ENCODE assay signal across 13 cellular contexts in the genomic region with DNA sequence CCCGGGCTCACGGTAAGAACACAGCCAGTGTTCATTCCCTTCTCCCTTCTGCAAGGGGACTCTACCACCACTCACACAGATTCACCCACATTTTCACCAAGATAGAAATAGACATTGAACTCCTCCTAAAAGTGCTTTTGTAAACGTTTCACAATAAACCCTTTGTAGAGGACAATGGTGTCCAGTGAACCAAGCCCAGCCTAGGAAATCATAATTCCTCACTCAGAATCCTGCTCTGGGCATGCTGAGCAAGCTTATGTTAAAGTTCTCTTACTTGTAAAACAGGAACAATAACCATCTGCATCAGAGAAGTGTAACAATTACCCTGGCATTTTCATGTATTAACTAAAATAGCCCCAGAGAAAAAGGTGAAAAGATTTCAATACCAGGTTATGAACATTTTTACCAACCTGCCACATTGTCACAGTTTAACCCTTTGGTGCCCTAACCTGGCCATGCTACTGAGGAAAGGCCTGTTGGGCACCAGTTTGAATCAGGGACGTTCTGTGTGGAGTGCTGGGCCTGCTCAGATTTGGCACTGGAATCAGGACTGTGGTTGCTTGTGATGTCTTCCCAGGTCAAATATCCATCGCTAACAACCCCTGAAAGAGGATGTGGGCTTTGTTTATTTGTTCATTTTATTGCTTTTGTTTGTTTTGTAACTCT. TPM values are rescaled to one million over a fixed set of nuclear protein-coding genes. Genes with fewer than 3 reads are reported as not detected.
DNase-seq lines count a peak whose midpoint lies in the region; ATAC-seq, FAIRE-seq and TF ChIP-seq lines count a peak whose summit lies in the region.
"Had no signal": no experiment of that assay in that cellular context is flagged by ENCODE, and none has a peak within 500 bp of the region (broad histone marks: within the 10 kb centered on the region; RNA-seq: fewer than 3 reads in every experiment).

No MANE protein-coding gene starts in this region.

- H4K8ac ChIP-seq in H1 (ENCODE audit: extremely low read depth, insufficient read depth, low read length), result no peak overlapping the region
- H4K8ac ChIP-seq in neuronal stem cell (ENCODE audit: low read depth, low read length), result no peak overlapping the region

- H2BK12ac ChIP-seq in H1 (ENCODE audit: low read depth, low read length) (no peak overlapping the region), neuronal stem cell (ENCODE audit: low read length) (no peak overlapping the region)

- no peaks in the 10 kb centered on the region for H3K9me3 ChIP-seq in PC-3 (ENCODE audit: low read length)
- H3K9me3 ChIP-seq in H1 (ENCODE audit: insufficient read depth in 2 of 2, low read depth in 1 of 2, low read length in 1 of 2), result no peaks in the 10 kb centered on the region
- H3K9me3 ChIP-seq in neuronal stem cell (replicated peaks in 1 of 2; ENCODE audit: control insufficient read depth in 2 of 2, insufficient read depth in 1 of 2, low read depth in 1 of 2, low read length in 2 of 2), result no peaks in the 10 kb centered on the region
- H3K9me3 ChIP-seq in vagina, result no peaks in the 10 kb centered on the region
- H3K9me3 ChIP-seq: BLaER1 treated with 17β-estradiol and CSF1 and Interleukin-3, amounts not matched to agents 10 nM and 100 nM; neutrophil; transverse colon had no signal

- TF ChIP-seq POLR2A in H1 (IDR thresholded peaks at IDR 0.05; ENCODE audit: control extremely low read depth in 1 of 2, low read depth in 2 of 2, low read length in 2 of 2), result no peak
- TF ChIP-seq POLR2A in vagina (IDR thresholded peaks at IDR 0.05), result no peak

- H2AFZ ChIP-seq in PC-3 (ENCODE audit: low read length), result 0 out of 2 replicates have a peak overlapping the region, but pooled peaks have one; percentile 11
- peak overlapping the region; percentile 36; the same call in 1 of the 2 replicates for H2AFZ ChIP-seq in H1 (ENCODE audit: low read length)
- H2AFZ ChIP-seq in neuronal stem cell (ENCODE audit: low read length), result peak overlapping the region; percentile 50

- no peak overlapping the region for H3K4me3 ChIP-seq in PC-3 (ENCODE audit: low read length)
- H3K4me3 ChIP-seq in H1 (ENCODE audit: extremely low read depth in 1 of 4, insufficient read depth in 2 of 4, low read depth in 3 of 4, low read length in 4 of 4), result no peak overlapping the region
- no peak overlapping the region for H3K4me3 ChIP-seq in neuronal stem cell (ENCODE audit: low read length in 2 of 2)
- no peak overlapping the region for H3K4me3 ChIP-seq in vagina
- H3K4me3 ChIP-seq: BLaER1 treated with 17β-estradiol and CSF1 and Interleukin-3, amounts not matched to agents 10 nM and 100 nM; coronary artery; transverse colon had no signal

- no peak for TF ChIP-seq EP300 in H1 (IDR thresholded peaks at IDR 0.05; ENCODE audit: borderline replicate concordance in 1 of 2, low read depth in 2 of 2, low read length in 2 of 2)

- DNase-seq in COLO829 (ENCODE audit: low spot score) (peak; percentile 45), PC-3 (no peak), H1 (ENCODE audit: low read depth in 1 of 2, low spot score in 2 of 2) (no peak), neuronal stem cell (ENCODE audit: low spot score) (no peak), HuH-7 (ENCODE audit: low spot score) (no peak), vagina (ENCODE audit: extremely low spot score in 2 of 2) (no peak)
- DNase-seq: amniotic stem cell, transverse colon had no signal

- no peak overlapping the region for H3K4ac ChIP-seq in H1 (replicated peaks; ENCODE audit: insufficient read length, low read depth, low read length)
- H3K4ac ChIP-seq in neuronal stem cell (ENCODE audit: low read length), result no peak overlapping the region

- no peaks in the 10 kb centered on the region for H3F3A ChIP-seq in PC-3 (ENCODE audit: low read length, unreplicated experiment)

- H2BK20ac ChIP-seq in H1 (ENCODE audit: low read length), result no peak overlapping the region

- no peaks in the 10 kb centered on the region for H3K36me3 ChIP-seq in PC-3 (ENCODE audit: low read depth, low read length)
- H3K36me3 ChIP-seq in H1 (ENCODE audit: control insufficient read depth in 2 of 4, insufficient read depth in 4 of 4, low read length in 3 of 4), result no peaks in the 10 kb centered on the region
- H3K36me3 ChIP-seq in neuronal stem cell (replicated peaks in 1 of 2; ENCODE audit: control insufficient read depth in 2 of 2, insufficient read depth in 2 of 2, low read length in 2 of 2), result no peaks in the 10 kb centered on the region
- no peaks in the 10 kb centered on the region for H3K36me3 ChIP-seq in vagina
- H3K36me3 ChIP-seq: BLaER1 treated with 17β-estradiol and CSF1 and Interleukin-3, amounts not matched to agents 10 nM and 100 nM; neutrophil; transverse colon had no signal

- H3K14ac ChIP-seq in H1 (ENCODE audit: insufficient read length) (no peak overlapping the region), neuronal stem cell (ENCODE audit: low read length) (no peak overlapping the region)

- H3K79me1 ChIP-seq in H1 (ENCODE audit: low read depth, low read length) (no peaks in the 10 kb centered on the region), neuronal stem cell (ENCODE audit: low read depth, low read length) (no peaks in the 10 kb centered on the region)

- H3K23ac ChIP-seq in H1 (ENCODE audit: insufficient read length) (no peak overlapping the region), neuronal stem cell (ENCODE audit: low read depth, low read length, poor library complexity) (no peak overlapping the region)

- H2AK5ac ChIP-seq in H1 (ENCODE audit: low read depth, low read length) (no peak overlapping the region), neuronal stem cell (ENCODE audit: low read depth, low read length) (no peak overlapping the region)

- H3K79me2 ChIP-seq in PC-3 (ENCODE audit: low read length), result no peaks in the 10 kb centered on the region
- H3K79me2 ChIP-seq in H1 (ENCODE audit: control insufficient read depth in 1 of 2, insufficient read depth in 2 of 2, low read length in 2 of 2), result no peaks in the 10 kb centered on the region

- H2BK5ac ChIP-seq in H1 (ENCODE audit: low read depth, low read length), result no peak overlapping the region
- H2BK5ac ChIP-seq in neuronal stem cell (ENCODE audit: low read length), result no peak overlapping the region

- POLR2A ChIA-PET in PC-3 (lab: Charles Lee; ENCODE audit: unreplicated experiment) (no interaction called here), H1 (lab: Charles Lee; ENCODE audit: partially characterized antibody) (interaction anchor here (1.3 kb wide), 1 partner anchor 23 kb away, joined by 3 read pairs; no protein-coding TSS in a partner anchor)

- no peaks in the 10 kb centered on the region for H3K23me2 ChIP-seq in H1 (ENCODE audit: low read depth, low read length)

- intact Hi-C loops in PC-3 (cut with micrococcal nuclease), result no loop called here
- intact Hi-C loops in vagina (cut with DNase I), result no loop called here

- no peak overlapping the region for H3K9ac ChIP-seq in PC-3 (ENCODE audit: low read length)
- H3K9ac ChIP-seq in H1 (replicated peaks in 1 of 4; ENCODE audit: extremely low read depth in 1 of 4, low read depth in 3 of 4, low read length in 3 of 4), result no peak overlapping the region
- no peak overlapping the region for H3K9ac ChIP-seq in neuronal stem cell (ENCODE audit: low read depth, low read length, poor library complexity)

- no peak overlapping the region for H4K5ac ChIP-seq in H1 (ENCODE audit: insufficient read length, low read depth, low read length)

- TF ChIP-seq CTCF in PC-3 (conservative IDR thresholded peaks at IDR 0.05; ENCODE audit: low read depth, low read length), result no peak
- no peak for TF ChIP-seq CTCF in H1 (IDR thresholded peaks at IDR 0.05; ENCODE audit: control extremely low read depth in 1 of 3, insufficient read depth in 1 of 3, low read depth in 1 of 3, low read length in 3 of 3)
- TF ChIP-seq CTCF in vagina (IDR thresholded peaks at IDR 0.05), result no peak

- H3K18ac ChIP-seq in H1 (ENCODE audit: extremely low read depth, low read length), result no peak overlapping the region
- H3K18ac ChIP-seq in neuronal stem cell (ENCODE audit: low read length), result no peak overlapping the region

- H2BK120ac ChIP-seq in H1 (replicated peaks; ENCODE audit: low read depth, low read length) (no peak overlapping the region), neuronal stem cell (ENCODE audit: low read depth, low read length) (no peak overlapping the region)

- no peak overlapping the region for H4K91ac ChIP-seq in H1 (replicated peaks; ENCODE audit: insufficient read length, low read length)
- no peak overlapping the region for H4K91ac ChIP-seq in neuronal stem cell (ENCODE audit: low read depth, low read length, poor library complexity)

- ATAC-seq in PC-3 (peak; percentile 50), GM18520 (IDR thresholded peaks at IDR 0.05; ENCODE audit: unreplicated experiment) (no peak)

- H3K56ac ChIP-seq in H1 (replicated peaks; ENCODE audit: insufficient read length, low read depth, low read length), result no peak overlapping the region

- H3K27ac ChIP-seq in PC-3 (ENCODE audit: low read length), result no peak overlapping the region
- no peak overlapping the region for H3K27ac ChIP-seq in H1 (ENCODE audit: low read depth, low read length)
- H3K27ac ChIP-seq in neuronal stem cell (replicated peaks; ENCODE audit: low read length), result no peak overlapping the region
- no peak overlapping the region for H3K27ac ChIP-seq in vagina
- H3K27ac ChIP-seq: neutrophil, transverse colon had no signal

- H3K4me2 ChIP-seq in PC-3 (ENCODE audit: low read length), result no peak overlapping the region
- H3K4me2 ChIP-seq in H1 (ENCODE audit: insufficient read depth in 1 of 2, low read depth in 2 of 2, low read length in 2 of 2), result no peak overlapping the region
- H3K4me2 ChIP-seq in neuronal stem cell (ENCODE audit: insufficient read depth, low read length, poor library complexity, severe bottlenecking), result no peak overlapping the region

- H3K27me3 ChIP-seq in PC-3 (ENCODE audit: low read length) (no peaks in the 10 kb centered on the region), H1 (replicated peaks in 1 of 4; ENCODE audit: control insufficient read depth in 3 of 4, extremely low read depth in 1 of 4, insufficient read depth in 3 of 4, low read length in 3 of 4) (no peaks in the 10 kb centered on the region), neuronal stem cell (ENCODE audit: control insufficient read depth in 3 of 3, insufficient read depth in 3 of 3, low read depth in 1 of 3, low read length in 3 of 3) (no peaks in the 10 kb centered on the region), vagina (no peaks in the 10 kb centered on the region)
- H3K27me3 ChIP-seq: BLaER1 treated with 17β-estradiol and CSF1 and Interleukin-3, amounts not matched to agents 10 nM and 100 nM; neutrophil; transverse colon had no signal

- no peak for TF ChIP-seq RAD21 in H1 (IDR thresholded peaks at IDR 0.05 in 1 of 2, conservative IDR thresholded peaks at IDR 0.05 in 1 of 2; ENCODE audit: low read depth in 2 of 2, low read length in 2 of 2)

- H4K20me1 ChIP-seq in PC-3 (ENCODE audit: low read length), result no peaks in the 10 kb centered on the region
- H4K20me1 ChIP-seq in H1 (replicated peaks in 1 of 2; ENCODE audit: control insufficient read depth in 1 of 2, insufficient read depth in 2 of 2, low read length in 2 of 2), result no peaks in the 10 kb centered on the region
- H4K20me1 ChIP-seq: BLaER1 treated with 17β-estradiol and CSF1 and Interleukin-3, amounts not matched to agents 10 nM and 100 nM had no signal

- H3K4me1 ChIP-seq in PC-3 (ENCODE audit: insufficient read depth, low read length), result peaks cover 4% of the 10 kb centered on the region; the same call in 1 of the 2 replicates
- H3K4me1 ChIP-seq in H1 (replicated peaks in 1 of 4; ENCODE audit: control insufficient read depth in 3 of 4, insufficient read depth in 4 of 4, low read length in 3 of 4), result no peaks in the 10 kb centered on the region
- peaks cover 1 to 4% of the 10 kb centered on the region in 2 donors for H3K4me1 ChIP-seq in neuronal stem cell (ENCODE audit: control insufficient read depth in 2 of 2, insufficient read depth in 1 of 2, low read depth in 1 of 2, low read length in 2 of 2)
- no peaks in the 10 kb centered on the region for H3K4me1 ChIP-seq in vagina
- H3K4me1 ChIP-seq: transverse colon had no signal

- H2BK15ac ChIP-seq in H1 (ENCODE audit: low read length), result no peak overlapping the region; the same call in 1 of the 2 replicates
- no peak overlapping the region for H2BK15ac ChIP-seq in neuronal stem cell (ENCODE audit: low read length)

- no peak for FAIRE-seq in H1 (lab: Jason Lieb, UNC)
- FAIRE-seq: HTR-8/SVneo had no signal

- WGBS in H1 (ENCODE audit: extremely low coverage in 1 of 2, insufficient coverage in 1 of 2, insufficient read length in 1 of 2, insufficient replicate concordance in 2 of 2, low coverage in 1 of 2, low lambda C conversion rate in 2 of 2, missing lambda C conversion rate in 1 of 2), 2 experiments, result 78% methylated on average over 5 of the region's 5 CpGs; no CpG with 5 or more reads in 1 of the 2 experiments
- WGBS in neuronal stem cell (ENCODE audit: extremely low coverage in 2 of 2, insufficient read length in 2 of 2, insufficient replicate concordance in 1 of 2), 2 donors, result no CpG with 5 or more reads among the region's 5 CpGs

- no TSS peak for BruUV-seq in PC-3 (replicated peaks; lab: Mats Ljungman, UMichigan)

- CTCF ChIA-PET in PC-3 (lab: Charles Lee) (interaction anchor here (0.5 to 0.6 kb wide), 2 partner anchors 437 to 546 kb away, joined by 3 read pairs; no protein-coding TSS in a partner anchor), H1 (lab: Charles Lee; ENCODE audit: partially characterized antibody) (interaction anchor here (1.1 to 1.3 kb wide), 2 partner anchors 30 to 97 kb away, joined by 3 read pairs; no protein-coding TSS in a partner anchor)

- H3K9me2 ChIP-seq in PC-3 (replicated peaks; ENCODE audit: low read length), result no peaks in the 10 kb centered on the region

RNA-seq across cellular contexts. Expression of a gene that starts 22.5 kb away (rescaled TPM):
- total RNA-seq in PC-3 (2014; rRNA removed) (188 and 272 TPM in 2 replicates), vagina (75.1 TPM)
- total RNA-seq in H1 (2021; fragmentation: NEBNext Ultra II Directional; extraction: Animal tissue kit (Norgen Biotek cat#: 25700)), result 191 and 196 TPM in 2 replicates
- polyA plus RNA-seq in H1 (2011; rRNA removed), result 52.2 and 90.8 TPM in 2 replicates
- 107 TPM for polyA plus RNA-seq in H1 (2011; cell fraction: cytosol; rRNA removed)
- polyA plus RNA-seq in H1 (2011; cell fraction: nucleus; rRNA removed), result 44.6 TPM
- 137 to 244 TPM (median 153 TPM) in 4 replicates for polyA plus RNA-seq in H1 (2012, experiment 1 of 2)
- 64.0 TPM for polyA plus RNA-seq in H1 (2012, experiment 2 of 2)
- 221 TPM for polyA plus RNA-seq in H1 (2013, experiment 1 of 2)
- 225 TPM for polyA plus RNA-seq in H1 (2013, experiment 2 of 2)
- polyA minus RNA-seq in H1 (2011; rRNA and poly(A)+ RNA removed), result 51.1 and 59.6 TPM in 2 replicates
- polyA minus RNA-seq in H1 (2011; cell fraction: cytosol; rRNA and poly(A)+ RNA removed), result 30.6 TPM
- polyA minus RNA-seq in H1 (2011; cell fraction: nucleus; rRNA and poly(A)+ RNA removed), result 114 TPM
- 208 TPM for polyA plus RNA-seq in neuronal stem cell (2013, experiment 1 of 2)
- 218 TPM for polyA plus RNA-seq in neuronal stem cell (2013, experiment 2 of 2)

RNA-seq across cellular contexts. Expression of a gene that starts 56.6 kb away (rescaled TPM):
- total RNA-seq in PC-3 (2014; rRNA removed) (14.5 and 19.1 TPM in 2 replicates), vagina (53.5 TPM)
- total RNA-seq in H1 (2021; fragmentation: NEBNext Ultra II Directional; extraction: Animal tissue kit (Norgen Biotek cat#: 25700)), result 37.9 and 40.9 TPM in 2 replicates
- polyA plus RNA-seq in H1 (2011; rRNA removed), result 1.4 and 2.6 TPM in 2 replicates
- 3.1 TPM for polyA plus RNA-seq in H1 (2011; cell fraction: cytosol; rRNA removed)
- polyA plus RNA-seq in H1 (2011; cell fraction: nucleus; rRNA removed), result 9.2 TPM
- polyA plus RNA-seq in H1 (2012, experiment 1 of 2), result 18.2 to 38.9 TPM (median 21.3 TPM) in 4 replicates
- polyA plus RNA-seq in H1 (2012, experiment 2 of 2), result 0.63 TPM
- 94.4 TPM for polyA plus RNA-seq in H1 (2013, experiment 1 of 2)
- 76.3 TPM for polyA plus RNA-seq in H1 (2013, experiment 2 of 2)
- polyA minus RNA-seq in H1 (2011; rRNA and poly(A)+ RNA removed), result 24.3 and 43.6 TPM in 2 replicates
- 33.2 TPM for polyA minus RNA-seq in H1 (2011; cell fraction: cytosol; rRNA and poly(A)+ RNA removed)
- 97.3 TPM for polyA minus RNA-seq in H1 (2011; cell fraction: nucleus; rRNA and poly(A)+ RNA removed)
- 42.6 TPM for polyA plus RNA-seq in neuronal stem cell (2013, experiment 1 of 2)
- polyA plus RNA-seq in neuronal stem cell (2013, experiment 2 of 2), result 44.5 TPM
